In the genomic region with DNA sequence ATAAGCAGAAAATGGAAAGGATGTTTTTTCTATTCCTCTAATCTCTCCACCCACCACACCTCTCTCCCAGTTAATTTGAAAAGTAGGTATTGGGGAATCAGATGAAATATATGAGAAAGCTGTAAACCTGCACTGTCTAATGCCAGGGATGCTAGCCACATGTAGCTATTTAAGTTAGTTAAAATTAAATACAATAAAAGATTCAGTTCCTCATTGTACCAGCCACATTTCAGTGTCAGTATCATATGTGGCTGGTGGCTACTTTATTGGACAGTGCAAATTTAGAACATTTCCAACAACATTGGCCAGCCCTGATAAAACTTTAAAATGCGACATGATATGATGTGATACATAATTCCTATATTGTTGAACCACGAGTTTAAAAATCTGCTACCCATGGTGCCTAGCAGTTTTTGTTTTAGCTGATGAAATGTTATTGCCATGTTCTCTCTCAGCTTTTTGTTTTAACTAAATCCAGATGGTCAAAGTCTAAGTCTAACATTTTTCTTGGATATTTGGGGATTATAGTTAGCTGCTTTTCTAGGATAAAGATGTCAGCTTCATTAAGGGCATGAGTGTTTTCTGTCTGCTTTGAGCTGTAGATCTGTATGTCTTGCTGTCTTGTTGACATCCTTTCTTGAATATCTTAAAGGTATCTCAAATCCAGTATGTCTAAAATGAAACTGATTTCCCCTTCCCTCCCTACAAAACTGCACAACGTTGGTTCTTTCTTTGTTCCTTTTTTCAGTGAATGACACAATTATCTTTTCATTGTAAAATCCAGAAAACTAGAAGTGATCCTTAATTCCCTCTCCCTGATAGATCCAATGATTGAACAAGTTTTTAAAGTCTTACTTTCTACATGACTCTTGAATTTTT, we compare ENCODE assay signal across 1 cellular context.
TF ChIP-seq lines count a peak whose summit lies in the region.

No MANE protein-coding gene starts in this region.

TF ChIP-seq in SK-N-SH, 30 proteins besides CTCF, POLR2A, EP300 and RAD21 (continued from another document):
- TF ChIP-seq TEAD4 (IDR thresholded peaks at IDR 0.05; ENCODE audit: borderline replicate concordance, insufficient read depth) (no peak), CHD2 (IDR thresholded peaks at IDR 0.05; ENCODE audit: low read length, partially characterized antibody) (no peak), RXRA (IDR thresholded peaks at IDR 0.05; ENCODE audit: borderline replicate concordance, low read depth) (no peak)
- TF ChIP-seq, protein P1, sequence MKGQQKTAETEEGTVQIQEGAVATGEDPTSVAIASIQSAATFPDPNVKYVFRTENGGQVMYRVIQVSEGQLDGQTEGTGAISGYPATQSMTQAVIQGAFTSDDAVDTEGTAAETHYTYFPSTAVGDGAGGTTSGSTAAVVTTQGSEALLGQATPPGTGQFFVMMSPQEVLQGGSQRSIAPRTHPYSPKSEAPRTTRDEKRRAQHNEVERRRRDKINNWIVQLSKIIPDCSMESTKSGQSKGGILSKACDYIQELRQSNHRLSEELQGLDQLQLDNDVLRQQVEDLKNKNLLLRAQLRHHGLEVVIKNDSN (IDR thresholded peaks at IDR 0.05; ENCODE audit: borderline replicate concordance, low read depth) = no peak
- TF ChIP-seq, protein P2, sequence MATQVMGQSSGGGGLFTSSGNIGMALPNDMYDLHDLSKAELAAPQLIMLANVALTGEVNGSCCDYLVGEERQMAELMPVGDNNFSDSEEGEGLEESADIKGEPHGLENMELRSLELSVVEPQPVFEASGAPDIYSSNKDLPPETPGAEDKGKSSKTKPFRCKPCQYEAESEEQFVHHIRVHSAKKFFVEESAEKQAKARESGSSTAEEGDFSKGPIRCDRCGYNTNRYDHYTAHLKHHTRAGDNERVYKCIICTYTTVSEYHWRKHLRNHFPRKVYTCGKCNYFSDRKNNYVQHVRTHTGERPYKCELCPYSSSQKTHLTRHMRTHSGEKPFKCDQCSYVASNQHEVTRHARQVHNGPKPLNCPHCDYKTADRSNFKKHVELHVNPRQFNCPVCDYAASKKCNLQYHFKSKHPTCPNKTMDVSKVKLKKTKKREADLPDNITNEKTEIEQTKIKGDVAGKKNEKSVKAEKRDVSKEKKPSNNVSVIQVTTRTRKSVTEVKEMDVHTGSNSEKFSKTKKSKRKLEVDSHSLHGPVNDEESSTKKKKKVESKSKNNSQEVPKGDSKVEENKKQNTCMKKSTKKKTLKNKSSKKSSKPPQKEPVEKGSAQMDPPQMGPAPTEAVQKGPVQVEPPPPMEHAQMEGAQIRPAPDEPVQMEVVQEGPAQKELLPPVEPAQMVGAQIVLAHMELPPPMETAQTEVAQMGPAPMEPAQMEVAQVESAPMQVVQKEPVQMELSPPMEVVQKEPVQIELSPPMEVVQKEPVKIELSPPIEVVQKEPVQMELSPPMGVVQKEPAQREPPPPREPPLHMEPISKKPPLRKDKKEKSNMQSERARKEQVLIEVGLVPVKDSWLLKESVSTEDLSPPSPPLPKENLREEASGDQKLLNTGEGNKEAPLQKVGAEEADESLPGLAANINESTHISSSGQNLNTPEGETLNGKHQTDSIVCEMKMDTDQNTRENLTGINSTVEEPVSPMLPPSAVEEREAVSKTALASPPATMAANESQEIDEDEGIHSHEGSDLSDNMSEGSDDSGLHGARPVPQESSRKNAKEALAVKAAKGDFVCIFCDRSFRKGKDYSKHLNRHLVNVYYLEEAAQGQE (IDR thresholded peaks at IDR 0.05; ENCODE audit: low read depth, low read length) = no peak
